In the genomic region with DNA sequence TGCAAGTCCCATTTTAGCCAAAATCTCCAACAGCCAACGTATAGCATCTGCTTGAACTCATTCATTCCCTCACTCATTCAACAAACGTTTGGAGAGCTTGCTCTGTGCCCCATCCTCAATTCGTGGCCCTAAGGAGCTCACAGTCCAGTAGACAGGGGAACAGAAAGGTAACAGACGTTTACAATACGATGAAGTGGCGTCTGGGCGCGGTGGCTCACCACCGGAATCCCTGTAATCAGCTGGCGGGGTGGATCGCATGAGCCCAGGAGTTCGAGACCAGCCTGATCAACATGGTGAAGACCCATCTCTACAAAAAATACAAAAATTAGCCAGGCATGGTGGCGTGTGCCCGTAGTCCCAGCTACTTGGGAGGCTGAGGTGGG, we compare ENCODE assay signal across 9 cellular contexts. TPM values are rescaled to one million over a fixed set of nuclear protein-coding genes. Genes with fewer than 3 reads are reported as not detected.
DNase-seq lines count a peak whose midpoint lies in the region; ATAC-seq and TF ChIP-seq lines count a peak whose summit lies in the region.
"Had no signal": no experiment of that assay in that cellular context is flagged by ENCODE, and none has a peak within 500 bp of the region (broad histone marks: within the 10 kb centered on the region; RNA-seq: fewer than 3 reads in every experiment).

No MANE protein-coding gene starts in this region.

- peak overlapping the region; percentile 59 for H3K27ac ChIP-seq in naive thymus-derived CD4-positive, alpha-beta T cell (ENCODE audit: low read depth, low read length)

- POLR2A ChIA-PET in naive thymus-derived CD4-positive, alpha-beta T cell (lab: Charles Lee): interaction anchor here (0.7 to 1.4 kb wide), 5 partner anchors 20 to 248 kb away, joined by 3 to 6 read pairs (median 3); a partner anchor contains a TSS

- peak overlapping the region; percentile 82 to 91 (median 86) for H3K4me3 Mint-ChIP-seq in brain
- H3K4me3 Mint-ChIP-seq in naive thymus-derived CD4-positive, alpha-beta T cell: peak overlapping the region; percentile 58 to 90 (median 83)

- DNase-seq in AG10803 (ENCODE audit: low read depth): no peak
- DNase-seq in Jurkat, Clone E6-1 (ENCODE audit: low read depth, low spot score): no peak
- DNase-seq in naive thymus-derived CD4-positive, alpha-beta T cell: peak in 1 of 9 donors; percentile 7
- DNase-seq in effector CD8-positive, alpha-beta T cell (lab: John Stamatoyannopoulos, UW): no peak
- DNase-seq in NCI-H345 (lab: John Stamatoyannopoulos, UW): no peak

- TF ChIP-seq CTCF in AG10803 (conservative IDR thresholded peaks at IDR 0.05; ENCODE audit: low read length) (no peak), brain (conservative IDR thresholded peaks at IDR 0.05) (no peak)

- H3K9me3 ChIP-seq in naive thymus-derived CD4-positive, alpha-beta T cell (ENCODE audit: control insufficient read depth in 2 of 3, low read length in 3 of 3): no peaks in the 10 kb centered on the region

- no peaks in the 10 kb centered on the region for H3K9me3 Mint-ChIP-seq in brain
- no peaks in the 10 kb centered on the region for H3K9me3 Mint-ChIP-seq in naive thymus-derived CD4-positive, alpha-beta T cell

- H3K27me3 Mint-ChIP-seq in brain: peaks cover 10% of the 10 kb centered on the region
- no peaks in the 10 kb centered on the region for H3K27me3 Mint-ChIP-seq in naive thymus-derived CD4-positive, alpha-beta T cell

- peaks cover 41% of the 10 kb centered on the region for H3K4me1 Mint-ChIP-seq in brain
- peaks cover 11 to 68% (median 38%) of the 10 kb centered on the region in 7 donors for H3K4me1 Mint-ChIP-seq in naive thymus-derived CD4-positive, alpha-beta T cell

- H3K4me1 ChIP-seq in naive thymus-derived CD4-positive, alpha-beta T cell (ENCODE audit: control insufficient read depth in 2 of 2, insufficient read depth in 2 of 2, low read length in 2 of 2): peaks cover 3 to 27% of the 10 kb centered on the region in 2 donors

- H3K36me3 ChIP-seq in naive thymus-derived CD4-positive, alpha-beta T cell (ENCODE audit: control insufficient read depth in 2 of 3, insufficient read depth in 3 of 3, low read length in 3 of 3): no peaks in the 10 kb centered on the region

- ATAC-seq in naive thymus-derived CD4-positive, alpha-beta T cell: no peak
- ATAC-seq in GM18502 (IDR thresholded peaks at IDR 0.05; ENCODE audit: poor library complexity, unreplicated experiment) (no peak), GM21576 (IDR thresholded peaks at IDR 0.05; ENCODE audit: unreplicated experiment) (no peak)

- peak overlapping the region; percentile 62 for H3K4me3 ChIP-seq in AG10803 (ENCODE audit: low read length)
- peak overlapping the region; percentile 45 for H3K4me3 ChIP-seq in Jurkat, Clone E6-1 (ENCODE audit: low read length)
- peak overlapping the region; percentile 51 for H3K4me3 ChIP-seq in naive thymus-derived CD4-positive, alpha-beta T cell (ENCODE audit: low read length)

- H3K27me3 ChIP-seq in naive thymus-derived CD4-positive, alpha-beta T cell (ENCODE audit: control insufficient read depth in 2 of 2, insufficient read depth in 2 of 2, low read length in 2 of 2): no peaks in the 10 kb centered on the region

- CTCF ChIA-PET in naive thymus-derived CD4-positive, alpha-beta T cell (lab: Charles Lee): interaction anchor here (0.6 to 1.1 kb wide), 2 partner anchors 23 to 66 kb away, joined by 3 read pairs; no protein-coding TSS in a partner anchor

- peak overlapping the region; percentile 76 to 97 (median 94) for H3K27ac Mint-ChIP-seq in brain
- peak overlapping the region; percentile 6 to 95 (median 84) for H3K27ac Mint-ChIP-seq in naive thymus-derived CD4-positive, alpha-beta T cell

- H3K36me3 Mint-ChIP-seq in brain: no peaks in the 10 kb centered on the region
- H3K36me3 Mint-ChIP-seq in naive thymus-derived CD4-positive, alpha-beta T cell: peaks cover 0 to 5% (median 0%) of the 10 kb centered on the region in 5 donors

- intact Hi-C loops in naive thymus-derived CD4-positive, alpha-beta T cell (cut with micrococcal nuclease): loop anchor here (1.0 kb wide), 7 partner anchors 13 to 425 kb away; a partner anchor contains a TSS

RNA-seq across cellular contexts. Expression of a gene that starts 0.8 kb away (rescaled TPM):
- 53.2 TPM for polyA plus RNA-seq in Jurkat, Clone E6-1 (2012; ENCODE audit: insufficient read depth, insufficient read length)
- 73.1 TPM for polyA plus RNA-seq in brain (ENCODE audit: insufficient read depth, low read depth, low replicate concordance)
- 10 to 100 TPM in 1 of 5 experiments, 1 to 10 TPM in 3, under 1 TPM in 1; 0.98 to 61.6 (median 1.6) TPM for total RNA-seq in naive thymus-derived CD4-positive, alpha-beta T cell
- under 1 TPM in 1 of 2 donors, not detected in 1; 0.46 TPM for polyA plus RNA-seq in naive thymus-derived CD4-positive, alpha-beta T cell

RNA-seq across cellular contexts. Expression of a gene that starts 12.7 kb away (rescaled TPM):
- 22.6 TPM for polyA plus RNA-seq in Jurkat, Clone E6-1 (2012; ENCODE audit: insufficient read depth, insufficient read length)
- 75.9 TPM for polyA plus RNA-seq in brain (ENCODE audit: insufficient read depth, low read depth, low replicate concordance)
- total RNA-seq in naive thymus-derived CD4-positive, alpha-beta T cell: 10 to 100 TPM; 10.8 to 46.8 (median 16.3) TPM
- 1 to 10 TPM; 2.3 to 2.7 TPM for polyA plus RNA-seq in naive thymus-derived CD4-positive, alpha-beta T cell

RNA-seq across cellular contexts. Expression of a gene that starts 20.2 kb away (rescaled TPM):
- polyA plus RNA-seq in Jurkat, Clone E6-1 (2012; ENCODE audit: insufficient read depth, insufficient read length): not detected
- polyA plus RNA-seq in brain (ENCODE audit: insufficient read depth, low read depth, low replicate concordance): 1.4 TPM
- total RNA-seq in naive thymus-derived CD4-positive, alpha-beta T cell: 1 to 10 TPM in 4 of 5 experiments, under 1 TPM in 1; 0.66 to 4.9 (median 3.2) TPM
- polyA plus RNA-seq in naive thymus-derived CD4-positive, alpha-beta T cell: 1 to 10 TPM; 2.0 to 4.4 TPM

RNA-seq across cellular contexts. Expression of a gene that starts 24.8 kb away (rescaled TPM):
- not detected for polyA plus RNA-seq in Jurkat, Clone E6-1 (2012; ENCODE audit: insufficient read depth, insufficient read length)
- polyA plus RNA-seq in brain (ENCODE audit: insufficient read depth, low read depth, low replicate concordance): 0.14 TPM
- under 1 TPM in 4 of 5 experiments, not detected in 1; 0.17 to 0.79 (median 0.30) TPM for total RNA-seq in naive thymus-derived CD4-positive, alpha-beta T cell
- polyA plus RNA-seq in naive thymus-derived CD4-positive, alpha-beta T cell: under 1 TPM in 1 of 2 donors, not detected in 1; 0.20 TPM
- total RNA-seq: sciatic nerve had no signal

RNA-seq across cellular contexts. Expression of a gene that starts 33.1 kb away (rescaled TPM):
- not detected for polyA plus RNA-seq in Jurkat, Clone E6-1 (2012; ENCODE audit: insufficient read depth, insufficient read length)
- 23.5 TPM for polyA plus RNA-seq in brain (ENCODE audit: insufficient read depth, low read depth, low replicate concordance)
- total RNA-seq in naive thymus-derived CD4-positive, alpha-beta T cell: 10 to 100 TPM in 3 of 5 experiments, 1 to 10 TPM in 2; 4.5 to 14.3 (median 10.1) TPM
- 10 to 100 TPM in 1 of 2 donors, 1 to 10 TPM in 1; 9.1 to 18.7 TPM for polyA plus RNA-seq in naive thymus-derived CD4-positive, alpha-beta T cell

Comparison
In these comparisons a context has a peak if more than half of its experiments do, and no peak if none do; other contexts are left out.
1. RNA of a gene that starts 0.8 kb away (polyA plus RNA-seq): 73.1 TPM in brain (single experiment); 0.46 TPM in naive thymus-derived CD4-positive, alpha-beta T cell; every median in the first group is over 10 times any median in the second.
2. RNA of a gene that starts 12.7 kb away (polyA plus RNA-seq): 75.9 TPM in brain (single experiment); 2.3 to 2.7 TPM in naive thymus-derived CD4-positive, alpha-beta T cell; every median in the first group is over 10 times any median in the second.
3. Peak in every context shown above with its lines, with median percentiles within 50 percentile points of each other: H3K4me3 ChIP-seq.